8 cellular contexts compared by ENCODE assay signal in genomic region chr19:18097217-18097992, GRCh38. TPM values are rescaled to one million over a fixed set of nuclear protein-coding genes. Genes with fewer than 3 reads are reported as not detected.
A peak's percentile ranks its signal among the peaks of the same experiment; 100 is the strongest.
DNase-seq lines count a peak whose midpoint lies in the region; ATAC-seq and TF ChIP-seq lines count a peak whose summit lies in the region.

TSS of gene MAST3 (plus strand) at chr19:18097778. CDS start at chr19:18097793, 15 bp downstream.

- TF ChIP-seq CTCF in AG09319 (IDR thresholded peaks at IDR 0.05; ENCODE audit: low read depth, low read length) (no peak), fibroblast of pulmonary artery (IDR thresholded peaks at IDR 0.05; ENCODE audit: low read length, missing control alignments) (no peak)

- H3K36me3 Mint-ChIP-seq in natural killer cell treated with Interleukin-12 subunit alpha and Interleukin-12 subunit beta and Interleukin-15 and Interleukin-18, amount 100 ng/mL, for 72 hours = no peaks in the 10 kb centered on the region

- DNase-seq in AG09319 (ENCODE audit: extremely low read depth, low read depth) = peak; percentile 43
- DNase-seq in RPMI7951 (ENCODE audit: low read depth) = peak; percentile 79
- peak; percentile 80 to 87 for DNase-seq in activated T-helper 1 cell treated with anti-CD3 and anti-CD28 coated beads, Interleukin-2, amount 50 U/mL, for 16 hours (ENCODE audit: low read depth in 1 of 2, low spot score in 1 of 2)
- peak; percentile 81 for DNase-seq in fibroblast of pulmonary artery (ENCODE audit: low read depth)
- DNase-seq in natural killer cell treated with Interleukin-12 subunit alpha and Interleukin-12 subunit beta and Interleukin-15 and Interleukin-18, amount 100 ng/mL, for 72 hours (ENCODE audit: low spot score) = peak; percentile 94
- DNase-seq in stimulated activated naive CD8-positive, alpha-beta T cell treated with anti-CD3 and anti-CD28 coated beads, Interleukin-15, Interleukin-2, amounts not matched to agents 100 U/mL and 50 U/mL, for 24 hours = peak; percentile 96

- H3K4me3 ChIP-seq in fibroblast of pulmonary artery (replicated peaks; ENCODE audit: low read depth, low read length) = peak within 1 kb of the TSS; percentile 62

- no peaks in the 10 kb centered on the region for H3K9me3 Mint-ChIP-seq in natural killer cell treated with Interleukin-12 subunit alpha and Interleukin-12 subunit beta and Interleukin-15 and Interleukin-18, amount 100 ng/mL, for 72 hours

- peak within 1 kb of the TSS; percentile 86 for H3K4me3 Mint-ChIP-seq in natural killer cell treated with Interleukin-12 subunit alpha and Interleukin-12 subunit beta and Interleukin-15 and Interleukin-18, amount 100 ng/mL, for 72 hours

- peak within 1 kb of the TSS in 1 of 2 donors; percentile 82 for H3K27ac Mint-ChIP-seq in natural killer cell treated with Interleukin-12 subunit alpha and Interleukin-12 subunit beta and Interleukin-15 and Interleukin-18, amount 100 ng/mL, for 72 hours

- ATAC-seq in GM19035 (IDR thresholded peaks at IDR 0.05; ENCODE audit: unreplicated experiment) (peak; percentile 65), HG03521 (IDR thresholded peaks at IDR 0.05; ENCODE audit: unreplicated experiment) (peak; percentile 73)
- peak; percentile 99 to 100 for ATAC-seq in natural killer cell treated with Interleukin-12 subunit alpha and Interleukin-12 subunit beta and Interleukin-15 and Interleukin-18, amount 100 ng/mL, for 72 hours
- peak; percentile 96 for ATAC-seq in stimulated activated naive CD8-positive, alpha-beta T cell treated with anti-CD3 and anti-CD28 coated beads, Interleukin-15, Interleukin-2, amounts not matched to agents 100 U/mL and 50 U/mL, for 24 hours

- peaks cover 21 to 22% of the 10 kb centered on the region in 2 donors for H3K4me1 Mint-ChIP-seq in natural killer cell treated with Interleukin-12 subunit alpha and Interleukin-12 subunit beta and Interleukin-15 and Interleukin-18, amount 100 ng/mL, for 72 hours (ENCODE audit: low read depth in 2 of 2)

- H3K27me3 Mint-ChIP-seq in natural killer cell treated with Interleukin-12 subunit alpha and Interleukin-12 subunit beta and Interleukin-15 and Interleukin-18, amount 100 ng/mL, for 72 hours = no peaks in the 10 kb centered on the region

RNA-seq across cellular contexts. Expression of gene MAST3, which starts in this region (rescaled TPM):
- total RNA-seq in RPMI7951 (2014; rRNA removed; shearing (Covaris generic)) = 2.1 and 2.6 TPM in 2 replicates
- 10 to 100 TPM; 30.3 to 31.4 TPM for total RNA-seq in natural killer cell treated with Interleukin-12 subunit alpha and Interleukin-12 subunit beta and Interleukin-15 and Interleukin-18, amount 100 ng/mL, for 72 hours

Comparison
In these comparisons a context has a peak if more than half of its experiments do, and no peak if none do; other contexts are left out.
1. Peak in every context shown above with its lines: DNase-seq, ATAC-seq and H3K4me3 ChIP-seq.
2. DNase-seq: peak in every context shown above with its lines; median percentile 96 in stimulated activated naive CD8-positive, alpha-beta T cell treated with anti-CD3 and anti-CD28 coated beads, Interleukin-15, Interleukin-2, amounts not matched to agents 100 U/mL and 50 U/mL, for 24 hours; 94 in natural killer cell treated with Interleukin-12 subunit alpha and Interleukin-12 subunit beta and Interleukin-15 and Interleukin-18, amount 100 ng/mL, for 72 hours; 84 in activated T-helper 1 cell treated with anti-CD3 and anti-CD28 coated beads, Interleukin-2, amount 50 U/mL, for 16 hours; 81 in fibroblast of pulmonary artery; 79 in RPMI7951; 43 in AG09319.